Comparison of ENCODE assay signal across 19 cellular contexts in genomic region chr16:14444979-14445810, GRCh38.
"Had no signal": no experiment of that assay in that cellular context is flagged by ENCODE, and none has a peak within 500 bp of the region (broad histone marks: within the 10 kb centered on the region; RNA-seq: fewer than 3 reads in every experiment).

No MANE protein-coding gene starts in this region.

- FAIRE-seq: astrocyte, keratinocyte had no signal

- H3K4me3 ChIP-seq: skin epidermis, stomach had no signal

- H3K9me3 ChIP-seq: stomach had no signal

- H3K27ac ChIP-seq: epithelial cell of prostate, skin epidermis, stomach had no signal

- H3K27me3 ChIP-seq: stomach had no signal

- DNase-seq: activated CD4-positive, alpha-beta T cell treated with anti-CD3 and anti-CD28 coated beads, Interleukin-2, amount 10 ng/mL, durations not matched to agents 7 days and 5 days; activated CD8-positive, alpha-beta T cell treated with anti-CD3 and anti-CD28 coated beads, Interleukin-2, amount 10 ng/mL, durations not matched to agents 7 days and 5 days; activated effector memory CD4-positive, alpha-beta T cell treated with Interleukin-2 at 50 U/mL for 16 hours; activated naive CD4-positive, alpha-beta T cell treated with anti-CD3 and anti-CD28 coated beads, Interleukin-2, amount 50 U/mL, for 16 hours; activated T-cell treated with anti-CD3 and anti-CD28 coated beads, Interleukin-2, amount 50 U/mL, for 4 hours; effector memory CD8-positive, alpha-beta T cell; foreskin melanocyte; nucleus accumbens; posterior cingulate gyrus; stimulated activated CD4-positive, alpha-beta T cell treated with anti-CD3 and anti-CD28 coated beads, Interleukin-15, amount 100 ng/mL, for 24 hours; stimulated activated CD4-positive, alpha-beta T cell treated with anti-CD3 and anti-CD28 coated beads, Interleukin-2, amount 100 ng/mL, for 48 hours; stomach; trophoblast cell had no signal

- H3K4me1 ChIP-seq: stomach had no signal

- ATAC-seq: activated CD4-positive, CD25-positive, alpha-beta regulatory T cell treated with anti-CD3 and anti-CD28 coated beads, Interleukin-2, amount 50 U/mL, for 24 hours; activated CD8-positive, alpha-beta T cell treated with anti-CD3 and anti-CD28 coated beads, Interleukin-2, amount 10 ng/mL, durations not matched to agents 7 days and 5 days; activated T-cell treated with anti-CD3 and anti-CD28 coated beads, Interleukin-2, amount 50 U/mL, for 4 hours; effector memory CD8-positive, alpha-beta T cell; natural killer cell treated with Interleukin-12 subunit alpha and Interleukin-12 subunit beta and Interleukin-15 and Interleukin-18, amount 100 ng/mL, for 72 hours had no signal
